ENCODE assay signal across 20 cellular contexts in the genomic region with DNA sequence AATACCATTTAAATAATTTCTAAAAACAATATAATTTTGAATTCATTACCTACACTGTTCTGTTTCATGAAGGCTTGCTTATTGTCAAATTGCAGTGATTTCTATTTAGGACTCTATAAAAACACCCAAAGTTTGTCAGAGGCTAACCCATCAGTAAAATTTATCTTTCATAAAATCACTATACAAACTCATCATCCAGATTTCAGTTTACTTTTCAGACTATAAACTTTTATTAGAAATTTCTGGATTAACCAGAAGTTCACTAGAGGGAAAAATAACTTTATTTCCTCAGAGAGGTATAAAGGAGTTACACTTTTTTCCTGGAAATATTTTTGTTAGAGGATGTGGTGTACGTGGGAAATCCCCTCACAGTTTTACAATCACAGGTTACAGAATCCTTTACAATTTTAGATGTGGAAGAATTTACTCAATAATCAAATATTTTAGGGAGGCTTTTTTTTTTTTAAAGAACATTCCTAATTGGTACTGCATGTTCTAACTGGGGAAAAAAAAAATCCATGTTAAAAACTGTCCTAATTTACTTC.
DNase-seq lines count a peak whose midpoint lies in the region; ATAC-seq and TF ChIP-seq lines count a peak whose summit lies in the region.
"Had no signal": no experiment of that assay in that cellular context is flagged by ENCODE, and none has a peak within 500 bp of the region (broad histone marks: within the 10 kb centered on the region; RNA-seq: fewer than 3 reads in every experiment).

No MANE protein-coding gene starts in this region.

- peaks cover 24% of the 10 kb centered on the region for H3K36me3 Mint-ChIP-seq in activated CD4-positive, alpha-beta T cell treated with anti-CD3 and anti-CD28 coated beads, Interleukin-2, amount 10 ng/mL, durations not matched to agents 24 days and 14 days (ENCODE audit: low read depth)
- H3K36me3 Mint-ChIP-seq in activated naive CD8-positive, alpha-beta T cell treated with anti-CD3 and anti-CD28 coated beads, Interleukin-2, amount 10 ng/mL, durations not matched to agents 7 days and 5 days, result peaks cover 40% of the 10 kb centered on the region
- H3K36me3 Mint-ChIP-seq in osteocyte (ENCODE audit: unreplicated experiment), result peaks cover 55% of the 10 kb centered on the region

- peaks cover 33% of the 10 kb centered on the region for H3K4me1 Mint-ChIP-seq in activated CD4-positive, alpha-beta T cell treated with anti-CD3 and anti-CD28 coated beads, Interleukin-2, amount 10 ng/mL, durations not matched to agents 24 days and 14 days
- peaks cover 36% of the 10 kb centered on the region for H3K4me1 Mint-ChIP-seq in activated naive CD8-positive, alpha-beta T cell treated with anti-CD3 and anti-CD28 coated beads, Interleukin-2, amount 10 ng/mL, durations not matched to agents 7 days and 5 days
- peaks cover 57% of the 10 kb centered on the region for H3K4me1 Mint-ChIP-seq in osteocyte (ENCODE audit: unreplicated experiment)

- H4K20me1 ChIP-seq in OCI-LY3 (ENCODE audit: insufficient read depth, low read length) (no peaks in the 10 kb centered on the region), OCI-LY7 (ENCODE audit: insufficient read depth, low read length) (no peaks in the 10 kb centered on the region)

- H3K36me3 ChIP-seq in OCI-LY3 (replicated peaks; ENCODE audit: low read depth, low read length), result no peaks in the 10 kb centered on the region
- H3K36me3 ChIP-seq in OCI-LY7 (ENCODE audit: insufficient read depth, low read length), result no peaks in the 10 kb centered on the region
- peaks cover 23% of the 10 kb centered on the region for H3K36me3 ChIP-seq in suprapubic skin
- H3K36me3 ChIP-seq: colonic mucosa had no signal

- POLR2A ChIA-PET in activated naive CD8-positive, alpha-beta T cell treated with anti-CD3 and anti-CD28 coated beads, Interleukin-2, amount 10 ng/mL, durations not matched to agents 7 days and 5 days (lab: Charles Lee), result interaction anchor here (0.7 kb wide), 1 partner anchor 463 kb away, joined by 3 read pairs; no protein-coding TSS in a partner anchor
- POLR2A ChIA-PET in OCI-LY7 (lab: Charles Lee), result interaction anchor here (0.6 to 1.1 kb wide), 2 partner anchors 10 to 13 kb away, joined by 3 read pairs; no protein-coding TSS in a partner anchor

- no TSS peak for BruUV-seq in OCI-LY7 (replicated peaks; lab: Mats Ljungman, UMichigan)

- H3K27ac ChIP-seq in OCI-LY3 (ENCODE audit: low read length) (no peak overlapping the region), OCI-LY7 (ENCODE audit: low read depth, low read length, poor library complexity, severe bottlenecking) (no peak overlapping the region), suprapubic skin (no peak overlapping the region)
- H3K27ac ChIP-seq: ascending aorta, colonic mucosa had no signal

- peak overlapping the region; percentile 71 for H3K27ac Mint-ChIP-seq in activated CD4-positive, alpha-beta T cell treated with anti-CD3 and anti-CD28 coated beads, Interleukin-2, amount 10 ng/mL, durations not matched to agents 24 days and 14 days
- no peak overlapping the region for H3K27ac Mint-ChIP-seq in activated naive CD8-positive, alpha-beta T cell treated with anti-CD3 and anti-CD28 coated beads, Interleukin-2, amount 10 ng/mL, durations not matched to agents 7 days and 5 days
- H3K27ac Mint-ChIP-seq in osteocyte (ENCODE audit: unreplicated experiment), result peak overlapping the region; percentile 86
- H3K27ac Mint-ChIP-seq: CD4-positive, alpha-beta T cell; type B pancreatic cell had no signal

- H3K79me2 ChIP-seq in OCI-LY3 (ENCODE audit: low read length), result no peaks in the 10 kb centered on the region
- no peaks in the 10 kb centered on the region for H3K79me2 ChIP-seq in OCI-LY7 (ENCODE audit: insufficient read depth, low read depth, low read length)

- intact Hi-C loops in activated CD4-positive, alpha-beta T cell treated with anti-CD3 and anti-CD28 coated beads, Interleukin-2, amount 10 ng/mL, durations not matched to agents 24 days and 14 days (cut with micrococcal nuclease), result loop anchor here (1.0 to 5.0 kb wide), 4 partner anchors 14 to 467 kb away; a partner anchor contains a TSS
- intact Hi-C loops in OCI-LY7 (cut with micrococcal nuclease; ENCODE audit: unreplicated experiment), result no loop called here

- H2AFZ ChIP-seq in OCI-LY3 (ENCODE audit: low read depth, low read length) (no peak overlapping the region), OCI-LY7 (ENCODE audit: low read length) (no peak overlapping the region)

- H3K9me3 Mint-ChIP-seq in activated CD4-positive, alpha-beta T cell treated with anti-CD3 and anti-CD28 coated beads, Interleukin-2, amount 10 ng/mL, durations not matched to agents 24 days and 14 days, result peaks cover 12% of the 10 kb centered on the region
- no peaks in the 10 kb centered on the region for H3K9me3 Mint-ChIP-seq in activated naive CD8-positive, alpha-beta T cell treated with anti-CD3 and anti-CD28 coated beads, Interleukin-2, amount 10 ng/mL, durations not matched to agents 7 days and 5 days
- no peaks in the 10 kb centered on the region for H3K9me3 Mint-ChIP-seq in osteocyte (ENCODE audit: unreplicated experiment)
- H3K9me3 Mint-ChIP-seq: CD4-positive, alpha-beta T cell; type B pancreatic cell had no signal

- ATAC-seq in activated naive CD8-positive, alpha-beta T cell treated with anti-CD3 and anti-CD28 coated beads, Interleukin-2, amount 10 ng/mL, durations not matched to agents 7 days and 5 days (ENCODE audit: low read depth), result no peak
- ATAC-seq: left lobe of liver had no signal

- DNase-seq in activated CD4-positive, alpha-beta T cell treated with anti-CD3 and anti-CD28 coated beads, Interleukin-2, amount 10 ng/mL, durations not matched to agents 24 days and 14 days, result peak; percentile 71
- DNase-seq in activated CD4-positive, alpha-beta T cell treated with anti-CD3 and anti-CD28 coated beads for 1 hour, result no peak
- DNase-seq in activated naive CD8-positive, alpha-beta T cell treated with anti-CD3 and anti-CD28 coated beads, Interleukin-2, amount 10 ng/mL, durations not matched to agents 7 days and 5 days, result no peak
- no peak for DNase-seq in osteocyte (ENCODE audit: extremely low spot score, unreplicated experiment)
- DNase-seq in OCI-LY7 (ENCODE audit: low spot score), result no peak
- DNase-seq in activated CD4-positive, alpha-beta T cell treated with anti-CD3 and anti-CD28 coated beads, Interleukin-2, amount 50 U/mL, for 48 hours, result no peak
- DNase-seq in suprapubic skin (ENCODE audit: low spot score in 2 of 2), result no peak
- DNase-seq: 8988T; CD4-positive, alpha-beta T cell; colonic mucosa; DMS79 treated with DMSO at 0.1 percent for 48 hours; foreskin fibroblast; NCI-H1092; NCI-H69; posterior cingulate gyrus had no signal

- no peak overlapping the region for H3K4me3 ChIP-seq in OCI-LY3 (ENCODE audit: low read length)
- no peak overlapping the region for H3K4me3 ChIP-seq in OCI-LY7 (ENCODE audit: low read depth, low read length, poor library complexity, severe bottlenecking)
- H3K4me3 ChIP-seq in suprapubic skin, result no peak overlapping the region
- H3K4me3 ChIP-seq: ascending aorta, colonic mucosa, skin epidermis had no signal

- no peak for TF ChIP-seq POLR2A in suprapubic skin (IDR thresholded peaks at IDR 0.05)

- no peak overlapping the region for H3K9ac ChIP-seq in OCI-LY3 (ENCODE audit: low read length)

- H3K9me3 ChIP-seq in OCI-LY3 (ENCODE audit: insufficient read depth, low read length) (no peaks in the 10 kb centered on the region), OCI-LY7 (ENCODE audit: low read length) (no peaks in the 10 kb centered on the region), suprapubic skin (no peaks in the 10 kb centered on the region)
- H3K9me3 ChIP-seq: ascending aorta, colonic mucosa had no signal

- whole genome bisulfite sequencing in suprapubic skin, result 41% methylated on average over 1 of the region's 1 CpG

- CTCF ChIA-PET in OCI-LY7 (lab: Charles Lee; ENCODE audit: unreplicated experiment), result no interaction called here

- peaks cover 21% of the 10 kb centered on the region for H3K4me1 ChIP-seq in OCI-LY3 (ENCODE audit: low read length)
- peaks cover 6% of the 10 kb centered on the region for H3K4me1 ChIP-seq in OCI-LY7 (ENCODE audit: insufficient read depth, low read length, poor library complexity, severe bottlenecking)
- H3K4me1 ChIP-seq in suprapubic skin, result peaks cover 10% of the 10 kb centered on the region
- H3K4me1 ChIP-seq: ascending aorta, colonic mucosa had no signal

- H3K27me3 ChIP-seq in OCI-LY3 (ENCODE audit: low read depth, low read length) (peaks cover 8% of the 10 kb centered on the region; the same call in 1 of the 2 replicates), suprapubic skin (no peaks in the 10 kb centered on the region)
- H3K27me3 ChIP-seq: ascending aorta, colonic mucosa had no signal

- no peaks in the 10 kb centered on the region for H3K9me2 ChIP-seq in OCI-LY7 (ENCODE audit: insufficient read depth, low read length)

- TF ChIP-seq EP300 in suprapubic skin (IDR thresholded peaks at IDR 0.05), result no peak

- H3K27me3 Mint-ChIP-seq in activated CD4-positive, alpha-beta T cell treated with anti-CD3 and anti-CD28 coated beads, Interleukin-2, amount 10 ng/mL, durations not matched to agents 24 days and 14 days, result no peaks in the 10 kb centered on the region
- no peaks in the 10 kb centered on the region for H3K27me3 Mint-ChIP-seq in activated naive CD8-positive, alpha-beta T cell treated with anti-CD3 and anti-CD28 coated beads, Interleukin-2, amount 10 ng/mL, durations not matched to agents 7 days and 5 days
- no peaks in the 10 kb centered on the region for H3K27me3 Mint-ChIP-seq in osteocyte (ENCODE audit: unreplicated experiment)
- H3K27me3 Mint-ChIP-seq: CD4-positive, alpha-beta T cell; type B pancreatic cell had no signal

- H3K4me3 Mint-ChIP-seq in activated CD4-positive, alpha-beta T cell treated with anti-CD3 and anti-CD28 coated beads, Interleukin-2, amount 10 ng/mL, durations not matched to agents 24 days and 14 days, result peak overlapping the region; percentile 23
- H3K4me3 Mint-ChIP-seq in activated naive CD8-positive, alpha-beta T cell treated with anti-CD3 and anti-CD28 coated beads, Interleukin-2, amount 10 ng/mL, durations not matched to agents 7 days and 5 days, result peak overlapping the region; percentile 57
- no peak overlapping the region for H3K4me3 Mint-ChIP-seq in osteocyte (ENCODE audit: unreplicated experiment)
- H3K4me3 Mint-ChIP-seq: CD4-positive, alpha-beta T cell; type B pancreatic cell had no signal

- TF ChIP-seq CTCF in OCI-LY3 (IDR thresholded peaks at IDR 0.05; ENCODE audit: low read depth, low read length) (no peak), osteocyte (IDR thresholded peaks at IDR 0.05) (no peak), OCI-LY7 (conservative IDR thresholded peaks at IDR 0.05; ENCODE audit: low read length) (no peak), suprapubic skin (IDR thresholded peaks at IDR 0.05) (no peak)

- H3K4me2 ChIP-seq in OCI-LY3 (ENCODE audit: low read length) (0 out of 2 replicates have a peak overlapping the region, but pooled peaks have one; percentile 2), OCI-LY7 (ENCODE audit: low read length) (no peak overlapping the region)
